16 cellular contexts compared by ENCODE assay signal in genomic region chr1:25011966-25012625, GRCh38.
A peak's percentile ranks its signal among the peaks of the same experiment; 100 is the strongest.
DNase-seq lines count a peak whose midpoint lies in the region; ATAC-seq, FAIRE-seq and TF ChIP-seq lines count a peak whose summit lies in the region.
"Had no signal": no experiment of that assay in that cellular context is flagged by ENCODE, and none has a peak within 500 bp of the region (broad histone marks: within the 10 kb centered on the region; RNA-seq: fewer than 3 reads in every experiment).

No MANE protein-coding gene starts in this region.

- H3K9me2 ChIP-seq in Karpas-422 (replicated peaks; ENCODE audit: insufficient read depth, low read length): no peaks in the 10 kb centered on the region

- POLR2A ChIA-PET in activated naive CD8-positive, alpha-beta T cell treated with anti-CD3 and anti-CD28 coated beads, Interleukin-2, amount 10 ng/mL, durations not matched to agents 7 days and 5 days (lab: Charles Lee): interaction anchor here (0.6 to 3.5 kb wide), 5 partner anchors 10 to 68 kb away, joined by 3 to 23 read pairs (median 4); no protein-coding TSS in a partner anchor

- TF ChIP-seq POLR2A in H54 (IDR thresholded peaks at IDR 0.05; ENCODE audit: low read depth, low read length): no peak

- H3K36me3 ChIP-seq in Karpas-422 (ENCODE audit: insufficient read depth, low read length): no peaks in the 10 kb centered on the region
- no peaks in the 10 kb centered on the region for H3K36me3 ChIP-seq in SJCRH30
- H3K36me3 ChIP-seq: cardiac muscle cell had no signal

- H3K4me3 ChIP-seq in Karpas-422 (ENCODE audit: low read length) (no peak overlapping the region), SJCRH30 (no peak overlapping the region)
- H3K4me3 ChIP-seq: cardiac muscle cell had no signal

- no peak overlapping the region for H2AFZ ChIP-seq in Karpas-422 (ENCODE audit: low read length)

- ATAC-seq in activated naive CD8-positive, alpha-beta T cell treated with anti-CD3 and anti-CD28 coated beads, Interleukin-2, amount 10 ng/mL, durations not matched to agents 7 days and 5 days (ENCODE audit: low read depth): peak; percentile 59
- peak; percentile 33 for ATAC-seq in stimulated activated effector memory CD8-positive, alpha-beta T cell treated with anti-CD3 and anti-CD28 coated beads, Interleukin-12 subunit alpha, Interleukin-12 subunit beta, amount 100 ng/mL, for 72 hours
- ATAC-seq: effector memory CD8-positive, alpha-beta T cell had no signal

- H3K4me1 ChIP-seq in Karpas-422 (ENCODE audit: low read length): peaks cover 3% of the 10 kb centered on the region; the same call in 1 of the 2 replicates
- H3K4me1 ChIP-seq in SJCRH30: no peaks in the 10 kb centered on the region

- H3K79me2 ChIP-seq in Karpas-422 (ENCODE audit: low read length): no peaks in the 10 kb centered on the region

- no peaks in the 10 kb centered on the region for H4K20me1 ChIP-seq in Karpas-422 (ENCODE audit: insufficient read depth, low read depth, low read length)

- FAIRE-seq in H54 (lab: Jason Lieb, UNC): no peak
- FAIRE-seq: HTR-8/SVneo, urothelium cell line had no signal

- no peaks in the 10 kb centered on the region for H3K36me3 Mint-ChIP-seq in T-helper 2 cell treated with Interferon-gamma antibody and Interleukin-4, amounts not matched to agents 5 μg/mL and 100 μg/mL, for 36 hours (ENCODE audit: low read depth)
- peaks cover 2% of the 10 kb centered on the region for H3K36me3 Mint-ChIP-seq in activated naive CD8-positive, alpha-beta T cell treated with anti-CD3 and anti-CD28 coated beads, Interleukin-2, amount 10 ng/mL, durations not matched to agents 7 days and 5 days
- H3K36me3 Mint-ChIP-seq in stimulated activated effector memory CD8-positive, alpha-beta T cell treated with anti-CD3 and anti-CD28 coated beads, Interleukin-12 subunit alpha, Interleukin-12 subunit beta, amount 100 ng/mL, for 72 hours: no peaks in the 10 kb centered on the region

- peaks cover 6% of the 10 kb centered on the region for H3K9me3 Mint-ChIP-seq in T-helper 2 cell treated with Interferon-gamma antibody and Interleukin-4, amounts not matched to agents 5 μg/mL and 100 μg/mL, for 36 hours
- H3K9me3 Mint-ChIP-seq in activated naive CD8-positive, alpha-beta T cell treated with anti-CD3 and anti-CD28 coated beads, Interleukin-2, amount 10 ng/mL, durations not matched to agents 7 days and 5 days: peaks cover 4% of the 10 kb centered on the region
- no peaks in the 10 kb centered on the region for H3K9me3 Mint-ChIP-seq in stimulated activated effector memory CD8-positive, alpha-beta T cell treated with anti-CD3 and anti-CD28 coated beads, Interleukin-12 subunit alpha, Interleukin-12 subunit beta, amount 100 ng/mL, for 72 hours
- H3K9me3 Mint-ChIP-seq: effector memory CD8-positive, alpha-beta T cell; neural crest cell had no signal

- peak overlapping the region; percentile 18 for H3K4me3 Mint-ChIP-seq in T-helper 2 cell treated with Interferon-gamma antibody and Interleukin-4, amounts not matched to agents 5 μg/mL and 100 μg/mL, for 36 hours
- no peak overlapping the region for H3K4me3 Mint-ChIP-seq in activated naive CD8-positive, alpha-beta T cell treated with anti-CD3 and anti-CD28 coated beads, Interleukin-2, amount 10 ng/mL, durations not matched to agents 7 days and 5 days
- no peak overlapping the region for H3K4me3 Mint-ChIP-seq in stimulated activated effector memory CD8-positive, alpha-beta T cell treated with anti-CD3 and anti-CD28 coated beads, Interleukin-12 subunit alpha, Interleukin-12 subunit beta, amount 100 ng/mL, for 72 hours
- H3K4me3 Mint-ChIP-seq: effector memory CD8-positive, alpha-beta T cell; neural crest cell had no signal

- H3K27me3 ChIP-seq in Karpas-422 (ENCODE audit: low read length) (no peaks in the 10 kb centered on the region), SJCRH30 (peaks cover 14% of the 10 kb centered on the region)
- H3K27me3 ChIP-seq: cardiac muscle cell had no signal

- no peak overlapping the region for H3K27ac ChIP-seq in Karpas-422 (ENCODE audit: low read length)
- no peak overlapping the region for H3K27ac ChIP-seq in SJCRH30
- H3K27ac ChIP-seq: cardiac muscle cell had no signal

- H3K4me1 Mint-ChIP-seq in T-helper 2 cell treated with Interferon-gamma antibody and Interleukin-4, amounts not matched to agents 5 μg/mL and 100 μg/mL, for 36 hours (ENCODE audit: low read depth): peaks cover 39% of the 10 kb centered on the region
- H3K4me1 Mint-ChIP-seq in activated naive CD8-positive, alpha-beta T cell treated with anti-CD3 and anti-CD28 coated beads, Interleukin-2, amount 10 ng/mL, durations not matched to agents 7 days and 5 days: peaks cover 45% of the 10 kb centered on the region
- H3K4me1 Mint-ChIP-seq in stimulated activated effector memory CD8-positive, alpha-beta T cell treated with anti-CD3 and anti-CD28 coated beads, Interleukin-12 subunit alpha, Interleukin-12 subunit beta, amount 100 ng/mL, for 72 hours: peaks cover 56% of the 10 kb centered on the region

- H3K9ac ChIP-seq in Karpas-422 (ENCODE audit: low read length): no peak overlapping the region

- H3K27ac Mint-ChIP-seq in T-helper 2 cell treated with Interferon-gamma antibody and Interleukin-4, amounts not matched to agents 5 μg/mL and 100 μg/mL, for 36 hours: peak overlapping the region; percentile 41
- peak overlapping the region; percentile 69 for H3K27ac Mint-ChIP-seq in activated naive CD8-positive, alpha-beta T cell treated with anti-CD3 and anti-CD28 coated beads, Interleukin-2, amount 10 ng/mL, durations not matched to agents 7 days and 5 days
- peak overlapping the region; percentile 83 for H3K27ac Mint-ChIP-seq in stimulated activated effector memory CD8-positive, alpha-beta T cell treated with anti-CD3 and anti-CD28 coated beads, Interleukin-12 subunit alpha, Interleukin-12 subunit beta, amount 100 ng/mL, for 72 hours
- H3K27ac Mint-ChIP-seq: effector memory CD8-positive, alpha-beta T cell had no signal

- H3K9me3 ChIP-seq in Karpas-422 (ENCODE audit: low read length) (no peaks in the 10 kb centered on the region), SJCRH30 (replicated peaks) (no peaks in the 10 kb centered on the region)

- H3K27me3 Mint-ChIP-seq in T-helper 2 cell treated with Interferon-gamma antibody and Interleukin-4, amounts not matched to agents 5 μg/mL and 100 μg/mL, for 36 hours (ENCODE audit: low read depth): no peaks in the 10 kb centered on the region
- H3K27me3 Mint-ChIP-seq in activated naive CD8-positive, alpha-beta T cell treated with anti-CD3 and anti-CD28 coated beads, Interleukin-2, amount 10 ng/mL, durations not matched to agents 7 days and 5 days: no peaks in the 10 kb centered on the region
- H3K27me3 Mint-ChIP-seq: effector memory CD8-positive, alpha-beta T cell had no signal

- no peak for DNase-seq in T-helper 2 cell treated with Interferon-gamma antibody and Interleukin-4, amounts not matched to agents 5 μg/mL and 100 μg/mL, for 36 hours (ENCODE audit: low spot score)
- DNase-seq in T-helper 2 cell (no peak), NCI-H2029 (lab: John Stamatoyannopoulos, UW) (peak; percentile 6), H54 (ENCODE audit: insufficient read length, low spot score) (no peak), Karpas-422 (no peak), SJCRH30 (no peak)
- DNase-seq in activated naive CD8-positive, alpha-beta T cell treated with anti-CD3 and anti-CD28 coated beads, Interleukin-2, amount 10 ng/mL, durations not matched to agents 7 days and 5 days: no peak
- no peak for DNase-seq in stimulated activated effector memory CD8-positive, alpha-beta T cell treated with anti-CD3 and anti-CD28 coated beads, Interleukin-12 subunit alpha, Interleukin-12 subunit beta, amount 100 ng/mL, for 72 hours (ENCODE audit: low spot score in 2 of 2)
- DNase-seq: activated CD4-positive, alpha-beta T cell treated with anti-CD3 and anti-CD28 coated beads, Interleukin-2, amount 50 U/mL, for 4 hours; effector memory CD8-positive, alpha-beta T cell; NCI-H446 treated with DMSO at 0.1 percent for 48 hours; stimulated activated CD4-positive, alpha-beta T cell treated with anti-CD3 and anti-CD28 coated beads, Interleukin-4, amount 100 ng/mL, for 24 hours had no signal

- no peak overlapping the region for H3K4me2 ChIP-seq in Karpas-422 (ENCODE audit: low read depth, low read length, poor library complexity, severe bottlenecking)
